ENCODE assay signal across 18 cellular contexts in the genomic region with DNA sequence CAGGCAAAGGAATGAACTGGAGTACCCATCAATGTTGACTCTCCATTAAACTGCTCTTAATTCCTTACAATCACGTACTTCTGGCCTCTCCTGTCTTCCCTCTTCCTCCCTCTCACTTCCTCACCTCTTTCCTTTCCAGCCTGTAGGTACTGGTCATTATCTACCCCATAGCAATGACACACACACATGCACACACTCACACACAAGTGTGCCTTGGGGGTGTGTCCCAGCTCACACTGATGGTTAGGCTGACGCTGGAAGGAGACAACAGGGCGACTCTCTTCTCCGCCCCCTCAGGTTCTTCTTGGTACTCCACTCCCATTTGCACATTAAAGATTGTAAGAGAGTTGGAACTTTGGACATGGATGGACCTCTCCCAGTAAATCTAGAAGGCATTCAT. TPM values are rescaled to one million over a fixed set of nuclear protein-coding genes. Genes with fewer than 3 reads are reported as not detected.
DNase-seq lines count a peak whose midpoint lies in the region; ATAC-seq, FAIRE-seq and TF ChIP-seq lines count a peak whose summit lies in the region.
"Had no signal": no experiment of that assay in that cellular context is flagged by ENCODE, and none has a peak within 500 bp of the region (broad histone marks: within the 10 kb centered on the region; RNA-seq: fewer than 3 reads in every experiment).

No MANE protein-coding gene starts in this region.

- no peak for TF ChIP-seq RAD21 in A549 (conservative IDR thresholded peaks at IDR 0.05 in 1 of 2, IDR thresholded peaks at IDR 0.05 in 1 of 2)

- no peak for FAIRE-seq in A549 (lab: Jason Lieb, UNC)
- FAIRE-seq in bronchial epithelial cell (lab: Jason Lieb, UNC), result no peak
- FAIRE-seq: frontal cortex, pancreas had no signal

- WGBS in A549 (ENCODE audit: missing lambda C conversion rate), result 83% methylated on average over 4 of the region's 4 CpGs

- H3K27ac ChIP-seq in A549, result no peak overlapping the region
- H3K27ac ChIP-seq: ascending aorta, pancreas had no signal

- POLR2A ChIA-PET in A549 (lab: Yijun Ruan, JAX), result no interaction called here

- H3K4me1 Mint-ChIP-seq in HFFc6 (ENCODE audit: low read depth), result no peaks in the 10 kb centered on the region

- peaks cover 20% of the 10 kb centered on the region for H3K27me3 Mint-ChIP-seq in HFFc6 (ENCODE audit: insufficient read depth)

- no peaks in the 10 kb centered on the region for H3K9me3 ChIP-seq in A549
- H3K9me3 ChIP-seq: ascending aorta, pancreas had no signal

- no peak for TF ChIP-seq EP300 in A549 (IDR thresholded peaks at IDR 0.05)

- DNase-seq in A549 (ENCODE audit: low read depth in 1 of 2, low spot score in 1 of 2), result peak in 1 of 2 experiments; percentile 6
- DNase-seq in HFFc6, result no peak
- peak; percentile 12 for DNase-seq in bronchial epithelial cell (ENCODE audit: low read depth)
- peak; percentile 40 for DNase-seq in iPS-NIHi11 (ENCODE audit: low spot score)
- no peak for DNase-seq in COLO668 (lab: John Stamatoyannopoulos, UW; ENCODE audit: unreplicated experiment)
- no peak for DNase-seq in C1 segment of cervical spinal cord (lab: John Stamatoyannopoulos, UW)
- no peak for DNase-seq in mesenteric fat pad (ENCODE audit: low spot score)
- DNase-seq: activated CD4-positive, alpha-beta T cell treated with anti-CD3 and anti-CD28 coated beads, Interleukin-2, amount 50 U/mL, for 4 hours; effector memory CD4-positive, alpha-beta T cell; HCEC 1CT; NCI-H1436 treated with DMSO at 0.1 percent for 48 hours; NCI-H774; pancreas; T1000 had no signal

- H3K27ac Mint-ChIP-seq in HFFc6, result no peak overlapping the region

- no peaks in the 10 kb centered on the region for H3K9me3 Mint-ChIP-seq in HFFc6

- no peaks in the 10 kb centered on the region for H3K4me1 ChIP-seq in A549
- H3K4me1 ChIP-seq: ascending aorta, pancreas had no signal

- no peak overlapping the region for H3K4me3 Mint-ChIP-seq in HFFc6
- H3K4me3 Mint-ChIP-seq: mesothelial cell of epicardium had no signal

- ATAC-seq in A549 (peak; percentile 54 to 62; a peak in 3 of 6 replicates), GM21515 (IDR thresholded peaks at IDR 0.05; ENCODE audit: unreplicated experiment) (no peak)
- ATAC-seq: pancreas had no signal

- no peak overlapping the region for H3K4me2 ChIP-seq in A549

- CTCF ChIA-PET in A549 (lab: Yijun Ruan, JAX), result interaction anchor here (0.8 to 0.9 kb wide), 2 partner anchors 25 to 59 kb away, joined by 3 read pairs; no protein-coding TSS in a partner anchor

- TF ChIP-seq POLR2A in A549 (IDR thresholded peaks at IDR 0.05; ENCODE audit: low read length), result no peak

- TF ChIP-seq CTCF in A549 (IDR thresholded peaks at IDR 0.05), result no peak
- TF ChIP-seq CTCF in HFFc6 (IDR thresholded peaks at IDR 0.05), result peak; percentile 49; the same call in 1 of the 2 replicates
- peak; percentile 24 for TF ChIP-seq CTCF in bronchial epithelial cell (IDR thresholded peaks at IDR 0.05; ENCODE audit: insufficient read depth, low read length, severe bottlenecking)

- no peak overlapping the region for H3K4me3 ChIP-seq in A549
- no peak overlapping the region for H3K4me3 ChIP-seq in bronchial epithelial cell (ENCODE audit: low read depth, low read length)
- H3K4me3 ChIP-seq: ascending aorta, pancreas had no signal

- H3K27me3 ChIP-seq in bronchial epithelial cell (ENCODE audit: control insufficient read depth, insufficient read depth, low read length), result no peaks in the 10 kb centered on the region
- H3K27me3 ChIP-seq: ascending aorta, pancreas had no signal

- no peaks in the 10 kb centered on the region for H3K36me3 ChIP-seq in bronchial epithelial cell (ENCODE audit: control insufficient read depth, insufficient read depth, low read length)
- H3K36me3 ChIP-seq: ascending aorta, pancreas had no signal

- no peaks in the 10 kb centered on the region for H3K36me3 Mint-ChIP-seq in HFFc6 (ENCODE audit: low read depth)

TF ChIP-seq in A549, 52 proteins besides CTCF, POLR2A, EP300 and RAD21:
- no peak for TF ChIP-seq CEBPB (IDR thresholded peaks at IDR 0.05)

RNA-seq across cellular contexts. Expression of gene SERPINB9, which starts 14.0 kb away (rescaled TPM):
- polyA plus RNA-seq in A549 (2011; rRNA removed) (24.7 and 25.7 TPM in 2 replicates), A549 (2017; fragmentation: RNase III; extraction: RNeasy Plus Mini Kit Qiagen cat#74134 plus additional on column Dnase treatment) (8.7 TPM in 3 replicates)
- polyA plus RNA-seq in A549 (2012; cell fraction: cytosol; rRNA removed), result 8.2 and 9.9 TPM in 2 replicates
- polyA plus RNA-seq in A549 (2012; cell fraction: nucleus; rRNA removed), result 4.4 and 6.7 TPM in 2 replicates
- polyA minus RNA-seq in A549 (2011; rRNA and poly(A)+ RNA removed), result 26.4 and 31.6 TPM in 2 replicates
- total RNA-seq in HFFc6 (2021; fragmentation: NEBNext Ultra II Directional; extraction: Animal tissue kit (Norgen Biotek cat#: 25700)), result 1 to 10 TPM in 3 of 6 experiments, under 1 TPM in 3; 0.73 to 1.4 (median 1.1) TPM
- total RNA-seq in bronchial epithelial cell (0.79 and 2.3 TPM in 2 replicates), mesenteric fat pad (17.4 TPM)

RNA-seq across cellular contexts. Expression of gene SERPINB6, which starts 54.3 kb away (rescaled TPM):
- polyA plus RNA-seq in A549 (2011; rRNA removed) (107 and 126 TPM in 2 replicates), A549 (2017; fragmentation: RNase III; extraction: RNeasy Plus Mini Kit Qiagen cat#74134 plus additional on column Dnase treatment) (98.5 to 107 TPM (median 104 TPM) in 3 replicates)
- 84.1 and 91.4 TPM in 2 replicates for polyA plus RNA-seq in A549 (2012; cell fraction: cytosol; rRNA removed)
- 86.4 and 139 TPM in 2 replicates for polyA plus RNA-seq in A549 (2012; cell fraction: nucleus; rRNA removed)
- polyA minus RNA-seq in A549 (2011; rRNA and poly(A)+ RNA removed), result 65.5 and 65.6 TPM in 2 replicates
- 100 to 1,000 TPM; 109 to 142 (median 134) TPM for total RNA-seq in HFFc6 (2021; fragmentation: NEBNext Ultra II Directional; extraction: Animal tissue kit (Norgen Biotek cat#: 25700))
- total RNA-seq in bronchial epithelial cell (34.3 and 48.7 TPM in 2 replicates), mesenteric fat pad (127 TPM)

Comparison
In these comparisons a context has a peak if more than half of its experiments do, and no peak if none do; other contexts are left out.
1. DNase-seq: peak in bronchial epithelial cell (single experiment) and iPS-NIHi11 (single experiment); none in HFFc6 (single experiment), COLO668 (single experiment), C1 segment of cervical spinal cord (0 of 14) and mesenteric fat pad (single experiment).